ENCODE assay signal across 8 cellular contexts in genomic region chr7:80428161-80429054, GRCh38.
DNase-seq lines count a peak whose midpoint lies in the region; ATAC-seq, FAIRE-seq and TF ChIP-seq lines count a peak whose summit lies in the region.

No MANE protein-coding gene starts in this region.

- H3K27me3 Mint-ChIP-seq in neural crest cell (ENCODE audit: low read depth): no peaks in the 10 kb centered on the region

- H3K4me1 ChIP-seq in esophagus squamous epithelium: no peaks in the 10 kb centered on the region

- no peaks in the 10 kb centered on the region for H3K36me3 Mint-ChIP-seq in neural crest cell (ENCODE audit: low read depth)

- WGBS in esophagus squamous epithelium, 2 donors: 40 to 42% methylated on average over 9 of the region's 9 CpGs

- no peak overlapping the region for H3K27ac ChIP-seq in esophagus squamous epithelium

- TF ChIP-seq CTCF in esophagus squamous epithelium (IDR thresholded peaks at IDR 0.05) (peak in 5 of 6 experiments; percentile 40 to 79 (median 65)), neural crest cell (conservative IDR thresholded peaks at IDR 0.05) (peak; percentile 77)

- H3K9me3 Mint-ChIP-seq in neural crest cell: no peaks in the 10 kb centered on the region

- H3K4me3 ChIP-seq in Jurkat, Clone E6-1 (ENCODE audit: low read length): no peak overlapping the region
- H3K4me3 ChIP-seq in esophagus squamous epithelium: no peak overlapping the region

- ATAC-seq in GM18517 (IDR thresholded peaks at IDR 0.05; ENCODE audit: unreplicated experiment): no peak

- DNase-seq in GM03348 (ENCODE audit: low spot score): peak; percentile 64
- DNase-seq in Jurkat, Clone E6-1 (ENCODE audit: low read depth, low spot score): peak; percentile 51
- DNase-seq in RCC 7860 (ENCODE audit: low spot score): peak; percentile 48
- no peak for DNase-seq in esophagus squamous epithelium (lab: John Stamatoyannopoulos, UW)
- no peak for DNase-seq in neural crest cell (ENCODE audit: low read depth, low spot score)
- no peak for DNase-seq in NCI-H226
- no peak for DNase-seq in stimulated activated naive CD4-positive, alpha-beta T cell treated with Interleukin-2 at 50 U/mL for 16 hours (lab: John Stamatoyannopoulos, UW)

- TF ChIP-seq POLR2A in esophagus squamous epithelium (IDR thresholded peaks at IDR 0.05): no peak

- no peak overlapping the region for H3K27ac Mint-ChIP-seq in neural crest cell (ENCODE audit: unreplicated experiment)

- no peaks in the 10 kb centered on the region for H3K36me3 ChIP-seq in esophagus squamous epithelium

- no peaks in the 10 kb centered on the region for H3K9me3 ChIP-seq in esophagus squamous epithelium

- FAIRE-seq in RCC 7860 (lab: Jason Lieb, UNC): peak; percentile 76

- H3K27me3 ChIP-seq in esophagus squamous epithelium: no peaks in the 10 kb centered on the region

- H3K4me3 Mint-ChIP-seq in neural crest cell: no peak overlapping the region

- intact Hi-C loops in esophagus squamous epithelium (cut with DNase I): no loop called here

- H3K4me1 Mint-ChIP-seq in neural crest cell: no peaks in the 10 kb centered on the region

Comparison
In these comparisons a context has a peak if more than half of its experiments do, and no peak if none do; other contexts are left out.
1. DNase-seq: peak in GM03348 (single experiment), Jurkat, Clone E6-1 (single experiment) and RCC 7860 (single experiment); none in esophagus squamous epithelium (single experiment), neural crest cell (single experiment), NCI-H226 (single experiment) and stimulated activated naive CD4-positive, alpha-beta T cell treated with Interleukin-2 at 50 U/mL for 16 hours (single experiment).